In genomic region chr5:181203842-181204560, GRCh38 we compare ENCODE assay signal across 6 cellular contexts. TPM values are rescaled to one million over a fixed set of nuclear protein-coding genes. Genes with fewer than 3 reads are reported as not detected.
DNase-seq lines count a peak whose midpoint lies in the region; ATAC-seq lines count a peak whose summit lies in the region.

No MANE protein-coding gene starts in this region.

- peaks cover 0 to 32% of the 10 kb centered on the region in 2 donors for H3K4me1 ChIP-seq in muscle layer of duodenum (ENCODE audit: control insufficient read depth in 1 of 2, insufficient read depth in 2 of 2, low read length in 2 of 2)

- H3K4me3 ChIP-seq in muscle layer of duodenum (ENCODE audit: low read depth in 1 of 2, low read length in 2 of 2) = peak overlapping the region; percentile 33 to 87

- DNase-seq in Daoy (ENCODE audit: low read depth) (peak; percentile 31), KG1 (lab: John Stamatoyannopoulos, UW) (no peak), NCI-H1105 (lab: John Stamatoyannopoulos, UW) (no peak), activated gamma-delta T cell (lab: John Stamatoyannopoulos, UW) (no peak)
- no peak for DNase-seq in activated naive CD8-positive, alpha-beta T cell treated with anti-CD3 and anti-CD28 coated beads, Interleukin-2, amount 50 U/mL, for 24 hours

- peaks cover 43% of the 10 kb centered on the region for H3K27me3 Mint-ChIP-seq in activated naive CD8-positive, alpha-beta T cell treated with anti-CD3 and anti-CD28 coated beads, Interleukin-2, amount 50 U/mL, for 24 hours

- H3K36me3 Mint-ChIP-seq in activated naive CD8-positive, alpha-beta T cell treated with anti-CD3 and anti-CD28 coated beads, Interleukin-2, amount 50 U/mL, for 24 hours (ENCODE audit: low read depth) = peaks cover 9% of the 10 kb centered on the region

- peak overlapping the region; percentile 77 for H3K4me3 Mint-ChIP-seq in activated naive CD8-positive, alpha-beta T cell treated with anti-CD3 and anti-CD28 coated beads, Interleukin-2, amount 50 U/mL, for 24 hours

- peaks cover 32% of the 10 kb centered on the region for H3K4me1 Mint-ChIP-seq in activated naive CD8-positive, alpha-beta T cell treated with anti-CD3 and anti-CD28 coated beads, Interleukin-2, amount 50 U/mL, for 24 hours

- no peak overlapping the region for H3K27ac ChIP-seq in muscle layer of duodenum (ENCODE audit: low read length)

- H3K9me3 Mint-ChIP-seq in activated naive CD8-positive, alpha-beta T cell treated with anti-CD3 and anti-CD28 coated beads, Interleukin-2, amount 50 U/mL, for 24 hours = no peaks in the 10 kb centered on the region

- no peaks in the 10 kb centered on the region for H3K27me3 ChIP-seq in muscle layer of duodenum (ENCODE audit: low read depth, low read length)

- H3K36me3 ChIP-seq in muscle layer of duodenum (ENCODE audit: control insufficient read depth in 1 of 2, insufficient read depth in 2 of 2, low read length in 2 of 2) = no peaks in the 10 kb centered on the region

- no peak overlapping the region for H3K27ac Mint-ChIP-seq in activated naive CD8-positive, alpha-beta T cell treated with anti-CD3 and anti-CD28 coated beads, Interleukin-2, amount 50 U/mL, for 24 hours

- H3K9me3 ChIP-seq in muscle layer of duodenum (ENCODE audit: control insufficient read depth in 1 of 2, low read length in 2 of 2) = no peaks in the 10 kb centered on the region

- no peak for ATAC-seq in activated naive CD8-positive, alpha-beta T cell treated with anti-CD3 and anti-CD28 coated beads, Interleukin-2, amount 50 U/mL, for 24 hours

RNA-seq across cellular contexts. Expression of gene TRIM7, which starts 1.0 kb away (rescaled TPM):
- 6.7 and 9.0 TPM in 2 replicates for total RNA-seq in Daoy (2014; rRNA removed; shearing (Covaris generic))

RNA-seq across cellular contexts. Expression of gene TRIM41, which starts 19.1 kb away (rescaled TPM):
- 23.3 and 23.8 TPM in 2 replicates for total RNA-seq in Daoy (2014; rRNA removed; shearing (Covaris generic))

RNA-seq across cellular contexts. Expression of gene RACK1, which starts 39.7 kb away (rescaled TPM):
- 3,901 and 4,257 TPM in 2 replicates for total RNA-seq in Daoy (2014; rRNA removed; shearing (Covaris generic))

RNA-seq across cellular contexts. Expression of gene OR2V2, which starts 56.6 kb away (rescaled TPM):
- total RNA-seq in Daoy (2014; rRNA removed; shearing (Covaris generic)) = not detected in 2 replicates

RNA-seq across cellular contexts. Expression of gene TRIM52, which starts 56.9 kb away (rescaled TPM):
- 1.6 and 2.6 TPM in 2 replicates for total RNA-seq in Daoy (2014; rRNA removed; shearing (Covaris generic))
